In genomic region chr20:59745716-59746115, GRCh38 we compare ENCODE assay signal across 34 cellular contexts.
"Had no signal": no experiment of that assay in that cellular context is flagged by ENCODE, and none has a peak within 500 bp of the region (broad histone marks: within the 10 kb centered on the region; RNA-seq: fewer than 3 reads in every experiment).

No MANE protein-coding gene starts in this region.

- ATAC-seq: activated CD8-positive, alpha-beta T cell treated with anti-CD3 and anti-CD28 coated beads for 36 hours; activated naive CD4-positive, alpha-beta T cell treated with anti-CD3 and anti-CD28 coated beads, Interleukin-2, amount 50 U/mL, for 72 hours; activated T-cell treated with anti-CD3 and anti-CD28 coated beads, Interleukin-2, amount 50 U/mL, for 4 hours; activated T-cell treated with anti-CD3 and anti-CD28 coated beads, Interleukin-2, amount 50 U/mL, for 72 hours; activated T-helper 17 cell treated with anti-CD3 and anti-CD28 coated beads, Interleukin-2, amount 50 U/mL, for 72 hours; body of pancreas; T-cell; T-helper 17 cell had no signal

- H3K27ac Mint-ChIP-seq: activated B cell treated with CpG ODN at 0.5 μM for 24 hours; activated CD4-positive, alpha-beta memory T cell treated with anti-CD3 and anti-CD28 coated beads for 36 hours; activated CD4-positive, alpha-beta T cell treated with anti-CD3 and anti-CD28 coated beads, Interleukin-2, amount 10 ng/mL, durations not matched to agents 24 days and 14 days; activated CD8-positive, alpha-beta T cell treated with anti-CD3 and anti-CD28 coated beads for 36 hours; activated naive CD4-positive, alpha-beta T cell treated with anti-CD3 and anti-CD28 coated beads for 36 hours; activated naive CD4-positive, alpha-beta T cell treated with anti-CD3 and anti-CD28 coated beads, Interleukin-2, amount 50 U/mL, for 72 hours; activated naive CD8-positive, alpha-beta T cell treated with anti-CD3 and anti-CD28 coated beads for 36 hours; activated T-cell treated with anti-CD3 and anti-CD28 coated beads, Interleukin-2, amount 50 U/mL, for 72 hours; activated T-helper 1 cell treated with anti-CD3 and anti-CD28 coated beads, Interleukin-12 subunit alpha, Interleukin-12 subunit beta, Interleukin-2, Interleukin-4 antibody, amounts not matched to agents 30 ng/mL and 10 ng/mL and 1 ng/mL, durations not matched to agents 14 hours and 24 hours and 36 hours; activated T-helper 17 cell treated with anti-CD3 and anti-CD28 coated beads, Interleukin-2, amount 50 U/mL, for 72 hours; T-cell; T-helper 17 cell had no signal

- H3K4me3 ChIP-seq: adrenal gland, body of pancreas, breast epithelium had no signal

- H3K9me3 Mint-ChIP-seq: activated B cell treated with CpG ODN at 0.5 μM for 24 hours; activated CD4-positive, alpha-beta memory T cell treated with anti-CD3 and anti-CD28 coated beads for 36 hours; activated CD4-positive, alpha-beta T cell treated with anti-CD3 and anti-CD28 coated beads, Interleukin-2, amount 10 ng/mL, durations not matched to agents 24 days and 14 days; activated CD8-positive, alpha-beta T cell treated with anti-CD3 and anti-CD28 coated beads for 36 hours; activated naive CD4-positive, alpha-beta T cell treated with anti-CD3 and anti-CD28 coated beads for 36 hours; activated naive CD4-positive, alpha-beta T cell treated with anti-CD3 and anti-CD28 coated beads, Interleukin-2, amount 50 U/mL, for 72 hours; activated naive CD8-positive, alpha-beta T cell treated with anti-CD3 and anti-CD28 coated beads for 36 hours; activated T-cell treated with anti-CD3 and anti-CD28 coated beads, Interleukin-2, amount 50 U/mL, for 4 hours; activated T-cell treated with anti-CD3 and anti-CD28 coated beads, Interleukin-2, amount 50 U/mL, for 72 hours; activated T-helper 1 cell treated with anti-CD3 and anti-CD28 coated beads, Interleukin-12 subunit alpha, Interleukin-12 subunit beta, Interleukin-2, Interleukin-4 antibody, amounts not matched to agents 30 ng/mL and 10 ng/mL and 1 ng/mL, durations not matched to agents 14 hours and 24 hours and 36 hours; activated T-helper 17 cell treated with anti-CD3 and anti-CD28 coated beads, Interleukin-2, amount 50 U/mL, for 72 hours; T-cell had no signal

- H3K36me3 Mint-ChIP-seq: activated CD4-positive, alpha-beta memory T cell treated with anti-CD3 and anti-CD28 coated beads for 36 hours; activated naive CD4-positive, alpha-beta T cell treated with anti-CD3 and anti-CD28 coated beads, Interleukin-2, amount 50 U/mL, for 72 hours; activated naive CD8-positive, alpha-beta T cell treated with anti-CD3 and anti-CD28 coated beads for 36 hours; T-cell had no signal

- H3K36me3 ChIP-seq: adrenal gland, brain microvascular endothelial cell, breast epithelium had no signal

- H3K4me1 Mint-ChIP-seq: activated B cell treated with CpG ODN at 0.5 μM for 24 hours; activated CD4-positive, alpha-beta T cell treated with anti-CD3 and anti-CD28 coated beads, Interleukin-2, amount 10 ng/mL, durations not matched to agents 24 days and 14 days; activated naive CD8-positive, alpha-beta T cell treated with anti-CD3 and anti-CD28 coated beads for 36 hours; activated T-helper 17 cell treated with anti-CD3 and anti-CD28 coated beads, Interleukin-2, amount 50 U/mL, for 72 hours; T-cell; T-helper 17 cell had no signal

- DNase-seq: activated B cell treated with CpG ODN at 0.5 μM for 24 hours; activated CD4-positive, alpha-beta memory T cell treated with anti-CD3 and anti-CD28 coated beads for 36 hours; activated CD4-positive, alpha-beta T cell treated with anti-CD3 and anti-CD28 coated beads for 4 hours; activated CD4-positive, alpha-beta T cell treated with anti-CD3 and anti-CD28 coated beads, Interleukin-2, amount 10 ng/mL, durations not matched to agents 24 days and 14 days; activated CD4-positive, alpha-beta T cell treated with anti-CD3 and anti-CD28 coated beads, Interleukin-2, amount 50 U/mL, for 1 hour; activated CD4-positive, alpha-beta T cell treated with anti-CD3 and anti-CD28 coated beads, Interleukin-2, amount 50 U/mL, for 4 hours; activated CD4-positive, CD25-positive, alpha-beta regulatory T cell treated with anti-CD3 and anti-CD28 coated beads, Interleukin-2, amount 50 U/mL, for 72 hours; activated CD8-positive, alpha-beta memory T cell treated with anti-CD3 and anti-CD28 coated beads, Interleukin-2, amount 50 U/mL, for 4 hours; activated CD8-positive, alpha-beta T cell treated with anti-CD3 and anti-CD28 coated beads for 36 hours; activated effector memory CD4-positive, alpha-beta T cell treated with anti-CD3 and anti-CD28 coated beads, Interleukin-2, amount 50 U/mL, for 16 hours; activated gamma-delta T cell treated with Interleukin-2 at 50 U/mL for 16 hours; activated naive CD4-positive, alpha-beta T cell; activated naive CD4-positive, alpha-beta T cell treated with anti-CD3 and anti-CD28 coated beads for 36 hours; activated naive CD4-positive, alpha-beta T cell treated with anti-CD3 and anti-CD28 coated beads, Interleukin-2, amount 50 U/mL, for 16 hours; activated naive CD8-positive, alpha-beta T cell treated with anti-CD3 and anti-CD28 coated beads for 36 hours; activated T-cell treated with anti-CD3 and anti-CD28 coated beads for 4 hours; activated T-cell treated with anti-CD3 and anti-CD28 coated beads, Interleukin-2, amount 50 U/mL, for 1 hour; activated T-cell treated with anti-CD3 and anti-CD28 coated beads, Interleukin-2, amount 50 U/mL, for 4 hours; activated T-cell treated with anti-CD3 and anti-CD28 coated beads, Interleukin-2, amount 50 U/mL, for 72 hours; adrenal gland; amniotic stem cell; aorta; body of pancreas; brain microvascular endothelial cell; central memory CD4-positive, alpha-beta T cell; T-cell; T-helper 17 cell had no signal

- FAIRE-seq: astrocyte, TTC549 had no signal

- H3K9me3 ChIP-seq: adrenal gland, body of pancreas, breast epithelium had no signal

- H3K4me1 ChIP-seq: adrenal gland, body of pancreas, breast epithelium had no signal

- H3K27me3 ChIP-seq: body of pancreas, brain microvascular endothelial cell had no signal

- H3K4me3 Mint-ChIP-seq: activated B cell treated with CpG ODN at 0.5 μM for 24 hours; activated CD4-positive, alpha-beta memory T cell treated with anti-CD3 and anti-CD28 coated beads for 36 hours; activated CD4-positive, alpha-beta T cell treated with anti-CD3 and anti-CD28 coated beads, Interleukin-2, amount 10 ng/mL, durations not matched to agents 24 days and 14 days; activated CD8-positive, alpha-beta T cell treated with anti-CD3 and anti-CD28 coated beads for 36 hours; activated naive CD4-positive, alpha-beta T cell treated with anti-CD3 and anti-CD28 coated beads for 36 hours; activated naive CD8-positive, alpha-beta T cell treated with anti-CD3 and anti-CD28 coated beads for 36 hours; activated T-cell treated with anti-CD3 and anti-CD28 coated beads, Interleukin-2, amount 50 U/mL, for 4 hours; activated T-cell treated with anti-CD3 and anti-CD28 coated beads, Interleukin-2, amount 50 U/mL, for 72 hours; activated T-helper 1 cell treated with anti-CD3 and anti-CD28 coated beads, Interleukin-12 subunit alpha, Interleukin-12 subunit beta, Interleukin-2, Interleukin-4 antibody, amounts not matched to agents 30 ng/mL and 10 ng/mL and 1 ng/mL, durations not matched to agents 14 hours and 24 hours and 36 hours; activated T-helper 17 cell treated with anti-CD3 and anti-CD28 coated beads, Interleukin-2, amount 50 U/mL, for 72 hours; T-cell; T-helper 17 cell had no signal

- H3K27ac ChIP-seq: adrenal gland, body of pancreas, brain microvascular endothelial cell, breast epithelium, VCaP had no signal

- H3K27me3 Mint-ChIP-seq: activated CD4-positive, alpha-beta memory T cell treated with anti-CD3 and anti-CD28 coated beads for 36 hours had no signal
